In the genomic region with DNA sequence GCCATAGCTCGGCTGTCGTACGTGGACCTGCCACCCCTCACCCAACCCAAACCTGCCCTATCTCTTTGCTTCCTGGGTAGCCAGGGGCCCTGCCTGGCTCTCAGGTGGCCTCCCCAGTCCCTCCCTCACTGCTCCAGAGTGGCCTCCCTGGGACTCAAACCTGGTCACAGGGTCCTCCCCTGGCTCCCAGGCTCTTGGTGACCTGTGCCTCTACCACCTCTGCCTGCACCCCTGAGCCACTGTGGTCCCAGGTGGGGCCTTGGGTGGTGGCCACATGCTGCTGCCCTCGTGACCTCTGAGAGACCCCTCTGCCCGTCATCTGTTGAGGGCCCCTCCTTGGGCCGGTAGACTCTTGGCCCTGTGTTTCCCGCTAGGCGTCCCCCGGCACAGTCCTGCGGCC, we compare ENCODE assay signal across 21 cellular contexts.
"Had no signal": no experiment of that assay in that cellular context is flagged by ENCODE, and none has a peak within 500 bp of the region (broad histone marks: within the 10 kb centered on the region; RNA-seq: fewer than 3 reads in every experiment).

No MANE protein-coding gene starts in this region.

- H3K27ac ChIP-seq: left ventricle myocardium inferior, lower lobe of right lung, ovary, psoas muscle, skin epidermis, vagina had no signal

- H3K4me3 ChIP-seq: left ventricle myocardium inferior, lower lobe of right lung, ovary, psoas muscle, skin epidermis, vagina had no signal

- H3K9me3 Mint-ChIP-seq: immature natural killer cell; naive thymus-derived CD8-positive, alpha-beta T cell; nephron progenitor cell; stimulated activated naive B cell treated with anti-CD40 and anti-IgM and Interleukin-4, amounts not matched to agents 10 μg/mL and 1 μg/mL and 100 μg/mL, for 72 hours; stimulated activated naive CD8-positive, alpha-beta T cell treated with anti-CD3 and anti-CD28 coated beads, Interleukin-15, Interleukin-2, amounts not matched to agents 100 ng/mL and 50 ng/mL, for 24 hours had no signal

- H3K36me3 Mint-ChIP-seq: immature natural killer cell; naive thymus-derived CD8-positive, alpha-beta T cell had no signal

- H3K27me3 ChIP-seq: ovary, vagina had no signal

- DNase-seq: cortex of kidney; immature natural killer cell; islet precursor cell; kidney glomerular epithelial cell; left colon; left ventricle myocardium inferior; lower lobe of right lung; naive thymus-derived CD8-positive, alpha-beta T cell; nephron progenitor cell; occipital lobe; ovary; posterior cingulate gyrus; psoas muscle; right cardiac atrium; stimulated activated CD4-positive, alpha-beta T cell treated with anti-CD3 and anti-CD28 coated beads, Interleukin-15, amount 100 ng/mL, for 24 hours; stimulated activated CD4-positive, alpha-beta T cell treated with anti-CD3 and anti-CD28 coated beads, Interleukin-2, amount 100 ng/mL, for 48 hours; stimulated activated naive B cell treated with anti-CD40 and anti-IgM and Interleukin-4, amounts not matched to agents 10 μg/mL and 1 μg/mL and 100 μg/mL, for 72 hours; trophoblast cell had no signal

- ATAC-seq: lower lobe of right lung, psoas muscle, right cardiac atrium had no signal

- H3K36me3 ChIP-seq: ovary had no signal

- H3K27me3 Mint-ChIP-seq: naive thymus-derived CD8-positive, alpha-beta T cell; stimulated activated naive CD8-positive, alpha-beta T cell treated with anti-CD3 and anti-CD28 coated beads, Interleukin-15, Interleukin-2, amounts not matched to agents 100 ng/mL and 50 ng/mL, for 24 hours had no signal

- H3K9me3 ChIP-seq: left ventricle myocardium inferior, lower lobe of right lung, ovary, psoas muscle, vagina had no signal

- H3K27ac Mint-ChIP-seq: immature natural killer cell; naive thymus-derived CD8-positive, alpha-beta T cell; nephron progenitor cell; stimulated activated naive B cell treated with anti-CD40 and anti-IgM and Interleukin-4, amounts not matched to agents 10 μg/mL and 1 μg/mL and 100 μg/mL, for 72 hours; stimulated activated naive CD8-positive, alpha-beta T cell treated with anti-CD3 and anti-CD28 coated beads, Interleukin-15, Interleukin-2, amounts not matched to agents 100 ng/mL and 50 ng/mL, for 24 hours had no signal

- H3K4me3 Mint-ChIP-seq: immature natural killer cell; naive thymus-derived CD8-positive, alpha-beta T cell; nephron progenitor cell; stimulated activated naive B cell treated with anti-CD40 and anti-IgM and Interleukin-4, amounts not matched to agents 10 μg/mL and 1 μg/mL and 100 μg/mL, for 72 hours; stimulated activated naive CD8-positive, alpha-beta T cell treated with anti-CD3 and anti-CD28 coated beads, Interleukin-15, Interleukin-2, amounts not matched to agents 100 ng/mL and 50 ng/mL, for 24 hours had no signal
